ENCODE assay signal across 9 cellular contexts in genomic region chr19:42275103-42275502, GRCh38. TPM values are rescaled to one million over a fixed set of nuclear protein-coding genes. Genes with fewer than 3 reads are reported as not detected.
DNase-seq lines count a peak whose midpoint lies in the region; ATAC-seq and TF ChIP-seq lines count a peak whose summit lies in the region.
"Had no signal": no experiment of that assay in that cellular context is flagged by ENCODE, and none has a peak within 500 bp of the region (broad histone marks: within the 10 kb centered on the region; RNA-seq: fewer than 3 reads in every experiment).

No MANE protein-coding gene starts in this region.

- H3K4me3 ChIP-seq in mammary epithelial cell (replicated peaks in 1 of 3; ENCODE audit: insufficient read depth in 1 of 3, low read depth in 2 of 3, low read length in 3 of 3) (no peak overlapping the region), gastrocnemius medialis (no peak overlapping the region)

- H3K4me3 Mint-ChIP-seq in activated CD8-positive, alpha-beta T cell treated with anti-CD3 and anti-CD28 coated beads, Interleukin-2, amount 10 ng/mL, durations not matched to agents 7 days and 5 days = no peak overlapping the region
- H3K4me3 Mint-ChIP-seq in activated CD8-positive, alpha-beta T cell treated with anti-CD3 and anti-CD28 coated beads for 36 hours = no peak overlapping the region

- no peak for TF ChIP-seq CTCF in activated CD8-positive, alpha-beta T cell treated with anti-CD3 and anti-CD28 coated beads for 36 hours (IDR thresholded peaks at IDR 0.05)
- TF ChIP-seq CTCF in mammary epithelial cell (conservative IDR thresholded peaks at IDR 0.05 in 1 of 2, IDR thresholded peaks at IDR 0.05 in 1 of 2; ENCODE audit: extremely low read depth in 1 of 2, insufficient read depth in 1 of 2, low read depth in 1 of 2, low read length in 2 of 2) (no peak), gastrocnemius medialis (IDR thresholded peaks at IDR 0.05 in 4 of 5, conservative IDR thresholded peaks at IDR 0.05 in 1 of 5) (no peak)

- intact Hi-C loops in activated CD8-positive, alpha-beta T cell treated with anti-CD3 and anti-CD28 coated beads for 36 hours (cut with micrococcal nuclease) = no loop called here
- intact Hi-C loops in mammary epithelial cell (cut with micrococcal nuclease) (no loop called here), gastrocnemius medialis (cut with DNase I; ENCODE audit: low total_unique reads) (no loop called here)

- H3K4me1 ChIP-seq in mammary epithelial cell (ENCODE audit: insufficient read depth, low read length) (peaks cover 76% of the 10 kb centered on the region), gastrocnemius medialis (peaks cover 61 to 72% of the 10 kb centered on the region in 2 donors)

- no peak overlapping the region for H3K9ac ChIP-seq in mammary epithelial cell (ENCODE audit: insufficient read depth, low read length)

- dilution Hi-C loops in mammary epithelial cell (cut with HindIII; ENCODE audit: low sequenced_read_pairs) = loop anchor here (5.0 kb wide), 1 partner anchor 33 kb away; the partner anchor contains the start of gene GSK3A

- H3K27ac ChIP-seq in mammary epithelial cell (ENCODE audit: insufficient read depth, low read depth, low read length) = no peak overlapping the region
- H3K27ac ChIP-seq in gastrocnemius medialis = peak overlapping the region; percentile 22 to 97 (median 48)

- BruUV-seq in mammary epithelial cell (replicated peaks; lab: Mats Ljungman, UMichigan) = no TSS peak

- in situ Hi-C loops in mammary epithelial cell (cut with MboI; ENCODE audit: low sequenced_read_pairs in 2 of 2) = no loop called here
- in situ Hi-C loops in gastrocnemius medialis (cut with MboI; ENCODE audit: low sequenced_read_pairs in 4 of 4) = no loop called here

- peaks cover 67% of the 10 kb centered on the region for H3K4me1 Mint-ChIP-seq in activated CD8-positive, alpha-beta T cell treated with anti-CD3 and anti-CD28 coated beads, Interleukin-2, amount 10 ng/mL, durations not matched to agents 7 days and 5 days (ENCODE audit: low read depth)
- peaks cover 55% of the 10 kb centered on the region for H3K4me1 Mint-ChIP-seq in activated CD8-positive, alpha-beta T cell treated with anti-CD3 and anti-CD28 coated beads for 36 hours (ENCODE audit: low read depth)

- CTCF ChIA-PET in activated CD8-positive, alpha-beta T cell treated with anti-CD3 and anti-CD28 coated beads, Interleukin-2, amount 10 ng/mL, durations not matched to agents 7 days and 5 days (lab: Charles Lee) = interaction anchor here (2.4 kb wide), 1 partner anchor 29 kb away, joined by 5 read pairs; no protein-coding TSS in a partner anchor
- CTCF ChIA-PET in activated CD8-positive, alpha-beta T cell treated with anti-CD3 and anti-CD28 coated beads for 36 hours (lab: Charles Lee) = interaction anchor here (1.3 to 1.7 kb wide), 2 partner anchors 19 to 32 kb away, joined by 4 read pairs; partner anchors contain the start of gene GSK3A
- CTCF ChIA-PET in mammary epithelial cell (lab: Charles Lee; ENCODE audit: low non-redundant PET) = no interaction called here

- no peaks in the 10 kb centered on the region for H4K20me1 ChIP-seq in mammary epithelial cell (ENCODE audit: insufficient read depth, low read length)

- ATAC-seq in activated CD8-positive, alpha-beta T cell treated with anti-CD3 and anti-CD28 coated beads, Interleukin-2, amount 10 ng/mL, durations not matched to agents 7 days and 5 days = no peak
- ATAC-seq in activated CD8-positive, alpha-beta T cell treated with anti-CD3 and anti-CD28 coated beads for 36 hours = no peak
- ATAC-seq in gastrocnemius medialis = no peak
- no peak for ATAC-seq in GM19328 (IDR thresholded peaks at IDR 0.05; ENCODE audit: unreplicated experiment)

- H3K27me3 ChIP-seq in mammary epithelial cell (ENCODE audit: insufficient read depth, low read length) (no peaks in the 10 kb centered on the region), gastrocnemius medialis (no peaks in the 10 kb centered on the region)

- H3K27ac Mint-ChIP-seq in activated CD8-positive, alpha-beta T cell treated with anti-CD3 and anti-CD28 coated beads, Interleukin-2, amount 10 ng/mL, durations not matched to agents 7 days and 5 days = peak overlapping the region; percentile 64
- H3K27ac Mint-ChIP-seq in activated CD8-positive, alpha-beta T cell treated with anti-CD3 and anti-CD28 coated beads for 36 hours = no peak overlapping the region

- no peak overlapping the region for H2AFZ ChIP-seq in mammary epithelial cell (ENCODE audit: low read depth, low read length)

- POLR2A ChIA-PET in activated CD8-positive, alpha-beta T cell treated with anti-CD3 and anti-CD28 coated beads, Interleukin-2, amount 10 ng/mL, durations not matched to agents 7 days and 5 days (lab: Charles Lee) = no interaction called here
- POLR2A ChIA-PET in activated CD8-positive, alpha-beta T cell treated with anti-CD3 and anti-CD28 coated beads for 36 hours (lab: Charles Lee) = interaction anchor here (1.0 to 1.4 kb wide), 3 partner anchors 28 to 34 kb away, joined by 3 to 4 read pairs (median 3); no protein-coding TSS in a partner anchor

- peak overlapping the region; percentile 48 for H3K4me2 ChIP-seq in mammary epithelial cell (ENCODE audit: insufficient read depth, low read depth, low read length)

- H3K27me3 Mint-ChIP-seq in activated CD8-positive, alpha-beta T cell treated with anti-CD3 and anti-CD28 coated beads, Interleukin-2, amount 10 ng/mL, durations not matched to agents 7 days and 5 days (ENCODE audit: low read depth) = no peaks in the 10 kb centered on the region
- no peaks in the 10 kb centered on the region for H3K27me3 Mint-ChIP-seq in activated CD8-positive, alpha-beta T cell treated with anti-CD3 and anti-CD28 coated beads for 36 hours

- H3K36me3 Mint-ChIP-seq in activated CD8-positive, alpha-beta T cell treated with anti-CD3 and anti-CD28 coated beads, Interleukin-2, amount 10 ng/mL, durations not matched to agents 7 days and 5 days (ENCODE audit: low read depth) = peaks cover 45% of the 10 kb centered on the region
- H3K36me3 Mint-ChIP-seq in activated CD8-positive, alpha-beta T cell treated with anti-CD3 and anti-CD28 coated beads for 36 hours (ENCODE audit: low read depth) = peaks cover 16% of the 10 kb centered on the region

- TF ChIP-seq POLR2A in gastrocnemius medialis (IDR thresholded peaks at IDR 0.05) = no peak

- DNase-seq in activated CD8-positive, alpha-beta T cell treated with anti-CD3 and anti-CD28 coated beads, Interleukin-2, amount 10 ng/mL, durations not matched to agents 7 days and 5 days = no peak
- DNase-seq in activated CD8-positive, alpha-beta T cell treated with anti-CD3 and anti-CD28 coated beads for 36 hours = no peak
- DNase-seq in mammary epithelial cell = no peak
- no peak for DNase-seq in gastrocnemius medialis
- no peak for DNase-seq in HPDE6-E6E7 (ENCODE audit: extremely low spot score)
- DNase-seq: activated gamma-delta T cell treated with Interleukin-2 at 50 U/mL for 16 hours; effector CD4-positive, alpha-beta T cell; NCI-H2081 treated with DMSO at 0.1 percent for 48 hours had no signal

- no peaks in the 10 kb centered on the region for H3K9me3 ChIP-seq in mammary epithelial cell (replicated peaks; ENCODE audit: insufficient read depth, low read length)
- H3K9me3 ChIP-seq in gastrocnemius medialis = no peaks in the 10 kb centered on the region

- peaks cover 6% of the 10 kb centered on the region for H3K36me3 ChIP-seq in mammary epithelial cell (ENCODE audit: insufficient read depth, low read length)
- peaks cover 0 to 33% of the 10 kb centered on the region in 2 donors for H3K36me3 ChIP-seq in gastrocnemius medialis

- 50% methylated on average over 7 of the region's 7 CpGs for WGBS in mammary epithelial cell (ENCODE audit: low coverage, missing lambda C conversion rate)

- no peaks in the 10 kb centered on the region for H3K9me3 Mint-ChIP-seq in activated CD8-positive, alpha-beta T cell treated with anti-CD3 and anti-CD28 coated beads, Interleukin-2, amount 10 ng/mL, durations not matched to agents 7 days and 5 days (ENCODE audit: insufficient read depth)
- no peaks in the 10 kb centered on the region for H3K9me3 Mint-ChIP-seq in activated CD8-positive, alpha-beta T cell treated with anti-CD3 and anti-CD28 coated beads for 36 hours

- peaks cover 77% of the 10 kb centered on the region for H3K79me2 ChIP-seq in mammary epithelial cell (ENCODE audit: insufficient read depth, low read length)

RNA-seq across cellular contexts. Expression of gene CIC, which starts 6.1 kb away (rescaled TPM):
- total RNA-seq in activated CD8-positive, alpha-beta T cell treated with anti-CD3 and anti-CD28 coated beads, Interleukin-2, amount 10 ng/mL, durations not matched to agents 7 days and 5 days = 10 to 100 TPM; 73.1 to 83.8 TPM
- 10 to 100 TPM; 60.7 to 65.6 TPM for total RNA-seq in activated CD8-positive, alpha-beta T cell treated with anti-CD3 and anti-CD28 coated beads for 36 hours
- total RNA-seq in mammary epithelial cell = 10 to 100 TPM; 37.0 to 91.0 TPM
- polyA plus RNA-seq in mammary epithelial cell = 19.4 TPM
- polyA minus RNA-seq in mammary epithelial cell = 24.7 TPM
- 10 to 100 TPM; 15.2 to 52.2 (median 41.5) TPM for total RNA-seq in gastrocnemius medialis

RNA-seq across cellular contexts. Expression of gene ERF, which starts 20.2 kb away (rescaled TPM):
- 10 to 100 TPM; 49.9 to 54.5 TPM for total RNA-seq in activated CD8-positive, alpha-beta T cell treated with anti-CD3 and anti-CD28 coated beads, Interleukin-2, amount 10 ng/mL, durations not matched to agents 7 days and 5 days
- total RNA-seq in activated CD8-positive, alpha-beta T cell treated with anti-CD3 and anti-CD28 coated beads for 36 hours = 10 to 100 TPM; 60.0 to 69.2 TPM
- total RNA-seq in mammary epithelial cell = 100 to 1,000 TPM; 101 to 139 TPM
- 86.1 TPM for polyA plus RNA-seq in mammary epithelial cell
- polyA minus RNA-seq in mammary epithelial cell = 36.6 TPM
- total RNA-seq in gastrocnemius medialis = 10 to 100 TPM; 14.0 to 26.7 (median 14.8) TPM

RNA-seq across cellular contexts. Expression of gene PRR19, which starts 26.8 kb away (rescaled TPM):
- under 1 TPM; 0.44 to 0.55 TPM for total RNA-seq in activated CD8-positive, alpha-beta T cell treated with anti-CD3 and anti-CD28 coated beads, Interleukin-2, amount 10 ng/mL, durations not matched to agents 7 days and 5 days
- under 1 TPM; 0.38 to 0.49 TPM for total RNA-seq in activated CD8-positive, alpha-beta T cell treated with anti-CD3 and anti-CD28 coated beads for 36 hours
- total RNA-seq in mammary epithelial cell (1 to 10 TPM; 1.0 to 1.7 TPM), gastrocnemius medialis (not detected)
- 2.2 TPM for polyA plus RNA-seq in mammary epithelial cell
- 1.7 TPM for polyA minus RNA-seq in mammary epithelial cell

RNA-seq across cellular contexts. Expression of gene PAFAH1B3, which starts 27.3 kb away (rescaled TPM):
- 10 to 100 TPM; 48.2 to 52.7 TPM for total RNA-seq in activated CD8-positive, alpha-beta T cell treated with anti-CD3 and anti-CD28 coated beads, Interleukin-2, amount 10 ng/mL, durations not matched to agents 7 days and 5 days
- 10 to 100 TPM; 39.1 to 42.4 TPM for total RNA-seq in activated CD8-positive, alpha-beta T cell treated with anti-CD3 and anti-CD28 coated beads for 36 hours
- total RNA-seq in mammary epithelial cell = 10 to 100 TPM; 32.7 to 57.9 TPM
- polyA plus RNA-seq in mammary epithelial cell = 80.7 TPM
- 77.2 TPM for polyA minus RNA-seq in mammary epithelial cell
- total RNA-seq in gastrocnemius medialis = 10 to 100 TPM in 1 of 4 donors, 1 to 10 TPM in 3; 1.7 to 30.7 (median 5.1) TPM

RNA-seq across cellular contexts. Expression of gene GSK3A, which starts 32.7 kb away (rescaled TPM):
- 10 to 100 TPM; 48.2 to 49.0 TPM for total RNA-seq in activated CD8-positive, alpha-beta T cell treated with anti-CD3 and anti-CD28 coated beads, Interleukin-2, amount 10 ng/mL, durations not matched to agents 7 days and 5 days
- 10 to 100 TPM; 30.5 to 31.7 TPM for total RNA-seq in activated CD8-positive, alpha-beta T cell treated with anti-CD3 and anti-CD28 coated beads for 36 hours
- total RNA-seq in mammary epithelial cell (10 to 100 TPM; 29.3 to 61.9 TPM), gastrocnemius medialis (10 to 100 TPM; 24.2 to 48.0 (median 40.1) TPM)
- 42.9 TPM for polyA plus RNA-seq in mammary epithelial cell
- polyA minus RNA-seq in mammary epithelial cell = 52.4 TPM
